ENCODE assay signal across 8 cellular contexts in the genomic region with DNA sequence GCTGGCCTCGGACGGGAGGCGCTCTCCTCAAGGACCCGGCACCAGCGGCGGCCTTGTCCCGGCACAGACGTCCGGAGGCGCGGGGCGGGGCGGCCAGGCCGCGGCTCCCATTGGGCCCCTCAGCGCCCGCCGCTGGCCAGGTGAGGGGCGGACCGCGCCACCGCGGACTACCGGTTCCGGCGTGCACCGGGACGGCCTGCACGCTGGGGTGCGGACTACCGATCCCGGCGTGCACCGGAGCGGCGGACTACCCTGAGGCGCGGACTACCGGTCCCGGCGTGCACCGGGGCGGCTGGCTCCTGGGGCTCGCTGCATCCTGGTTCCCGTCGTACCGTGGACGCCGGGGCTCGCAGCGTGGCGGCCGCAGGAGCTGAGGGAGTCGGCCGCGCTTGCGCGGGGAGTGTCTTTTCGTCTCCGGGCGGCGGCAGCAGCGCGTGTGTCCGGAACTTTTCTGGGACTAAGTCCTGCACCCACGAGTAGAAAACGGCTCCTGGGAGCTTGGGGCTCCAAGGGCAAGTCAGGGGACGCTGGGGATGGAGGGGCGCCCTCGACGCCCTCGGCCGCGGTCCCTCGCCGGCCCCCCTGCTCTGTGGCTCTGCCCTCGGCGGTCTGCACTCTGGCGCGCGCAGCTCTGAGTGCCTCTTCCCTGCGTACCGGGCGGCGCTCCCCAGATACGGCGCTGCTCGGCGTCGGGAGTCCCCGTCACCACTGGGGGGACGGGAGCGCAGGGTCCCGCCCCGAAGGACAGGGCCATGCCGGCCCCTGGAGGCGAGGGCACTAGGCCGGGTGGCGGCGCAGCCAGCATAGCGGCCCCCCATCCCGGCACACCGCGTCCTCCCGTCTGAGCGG. TPM values are rescaled to one million over a fixed set of nuclear protein-coding genes. Genes with fewer than 3 reads are reported as not detected.
DNase-seq lines count a peak whose midpoint lies in the region; ATAC-seq, FAIRE-seq and TF ChIP-seq lines count a peak whose summit lies in the region.

Gene LETM1 (minus strand): TSS at position 86 of the 849 bp plus-strand sequence. CDS start 206 bp downstream, outside the sequence.

- peak within 1 kb of the TSS; percentile 90 for H3K4me3 Mint-ChIP-seq in activated naive CD8-positive, alpha-beta T cell treated with anti-CD3 and anti-CD28 coated beads for 36 hours

- no peak for TF ChIP-seq CTCF in pancreas (IDR thresholded peaks at IDR 0.05)
- TF ChIP-seq CTCF in tibial artery (IDR thresholded peaks at IDR 0.05), result no peak

- no peak for FAIRE-seq in pancreas (lab: Jason Lieb, UNC)

- no peaks in the 10 kb centered on the region for H3K27me3 ChIP-seq in pancreas
- H3K27me3 ChIP-seq in tibial artery, result peaks cover 0 to 3% of the 10 kb centered on the region in 2 donors

- H3K36me3 ChIP-seq in pancreas (no peaks in the 10 kb centered on the region), tibial artery (no peaks in the 10 kb centered on the region)

- H3K9me3 ChIP-seq in pancreas (no peaks in the 10 kb centered on the region), tibial artery (no peaks in the 10 kb centered on the region)

- WGBS in pancreas, 2 donors, result 0% methylated on average over 78 to 106 of the region's 106 CpGs

- intact Hi-C loops in head of caudate nucleus (cut with DNase I) (loop anchor here (1.0 kb wide), 1 partner anchor 15 kb away; the partner anchor contains the start of gene NSD2), pancreas (cut with DNase I) (no loop called here), tibial artery (cut with DNase I; ENCODE audit: low total_unique reads) (loop anchor here (10.0 kb wide), 1 partner anchor 49 kb away; no protein-coding TSS in a partner anchor)

- no peaks in the 10 kb centered on the region for H3K27me3 Mint-ChIP-seq in activated naive CD8-positive, alpha-beta T cell treated with anti-CD3 and anti-CD28 coated beads for 36 hours

- ATAC-seq in HG02623 (IDR thresholded peaks at IDR 0.05; ENCODE audit: unreplicated experiment) (peak; percentile 86), pancreas (peak; percentile 95 to 98 (median 96))

- H3K4me3 ChIP-seq in pancreas, result peak within 1 kb of the TSS; percentile 93 to 97 (median 94)
- peak within 1 kb of the TSS; percentile 65 to 69 for H3K4me3 ChIP-seq in tibial artery

- TF ChIP-seq POLR2A in GM10847 (IDR thresholded peaks at IDR 0.05; ENCODE audit: extremely low read depth, insufficient read length), result peak; percentile 78

- DNase-seq in NCI-H1092 treated with DMSO at 0.1 percent for 48 hours (lab: John Stamatoyannopoulos, UW) (peak; percentile 93), SKM-1 treated with dmso at 0.1 percent for 144 hours (lab: John Stamatoyannopoulos, UW; ENCODE audit: unreplicated experiment) (peak; percentile 97), head of caudate nucleus (peak; percentile 90 to 99 (median 98)), pancreas (peak; percentile 96 to 99 (median 97)), tibial artery (peak; percentile 94 to 98)
- DNase-seq in activated naive CD8-positive, alpha-beta T cell treated with anti-CD3 and anti-CD28 coated beads for 36 hours, result peak; percentile 97

- H3K9me3 Mint-ChIP-seq in activated naive CD8-positive, alpha-beta T cell treated with anti-CD3 and anti-CD28 coated beads for 36 hours, result no peaks in the 10 kb centered on the region

- peaks cover 36% of the 10 kb centered on the region for H3K4me1 Mint-ChIP-seq in activated naive CD8-positive, alpha-beta T cell treated with anti-CD3 and anti-CD28 coated beads for 36 hours

- peak within 1 kb of the TSS; percentile 58 to 74 (median 68) for H3K27ac ChIP-seq in pancreas
- H3K27ac ChIP-seq in tibial artery, result peak within 1 kb of the TSS; percentile 77 to 84

- H3K27ac Mint-ChIP-seq in activated naive CD8-positive, alpha-beta T cell treated with anti-CD3 and anti-CD28 coated beads for 36 hours, result peak within 1 kb of the TSS; percentile 74

- peaks cover 9 to 20% (median 14%) of the 10 kb centered on the region in 3 donors for H3K4me1 ChIP-seq in pancreas
- peaks cover 9 to 34% (median 19%) of the 10 kb centered on the region in 4 donors for H3K4me1 ChIP-seq in tibial artery

- peaks cover 17% of the 10 kb centered on the region for H3K36me3 Mint-ChIP-seq in activated naive CD8-positive, alpha-beta T cell treated with anti-CD3 and anti-CD28 coated beads for 36 hours

RNA-seq across cellular contexts. Expression of gene LETM1, which starts in this region (rescaled TPM):
- 10 to 100 TPM; 76.6 to 77.3 TPM for total RNA-seq in activated naive CD8-positive, alpha-beta T cell treated with anti-CD3 and anti-CD28 coated beads for 36 hours
- 10 to 100 TPM; 13.0 to 22.6 (median 19.3) TPM for total RNA-seq in pancreas
- 10 to 100 TPM; 13.7 to 28.0 TPM for polyA plus RNA-seq in pancreas

Comparison
In these comparisons a context has a peak if more than half of its experiments do, and no peak if none do; other contexts are left out.
1. Peak in every context shown above with its lines: DNase-seq, ATAC-seq, H3K4me3 ChIP-seq and H3K27ac ChIP-seq.
2. intact Hi-C loops: an anchor here in head of caudate nucleus (1.0 kb wide) and tibial artery (10.0 kb wide); none called in pancreas.